In genomic region chr6:18323935-18324707, GRCh38 we compare ENCODE assay signal across 8 cellular contexts. TPM values are rescaled to one million over a fixed set of nuclear protein-coding genes. Genes with fewer than 3 reads are reported as not detected.
DNase-seq lines count a peak whose midpoint lies in the region; ATAC-seq, FAIRE-seq and TF ChIP-seq lines count a peak whose summit lies in the region.

No MANE protein-coding gene starts in this region.

- TF ChIP-seq POLR2A in GM12878 (IDR thresholded peaks at IDR 0.05; ENCODE audit: low read depth, low read length) (no peak), suprapubic skin (IDR thresholded peaks at IDR 0.05) (no peak)

- intact Hi-C loops in GM12878 (cut with micrococcal nuclease; ENCODE audit: unreplicated experiment) = loop anchor here (1.0 kb wide), 1 partner anchor 180 kb away; no protein-coding TSS in a partner anchor

- H3K79me2 ChIP-seq in GM12878 (ENCODE audit: control insufficient read depth, insufficient read depth, low read length) = no peaks in the 10 kb centered on the region

- H2AFZ ChIP-seq in GM12878 (ENCODE audit: control insufficient read depth, low read depth, low read length) = no peak overlapping the region

- POLR2A ChIA-PET in GM12878 (lab: Charles Lee) = interaction anchor here (0.5 kb wide), 1 partner anchor 213 kb away, joined by 5 read pairs; no protein-coding TSS in a partner anchor

- 14% methylated on average over 7 of the region's 8 CpGs for WGBS in GM12878 (ENCODE audit: insufficient coverage, insufficient replicate concordance, low lambda C conversion rate, missing lambda C conversion rate)
- 25% methylated on average over 8 of the region's 8 CpGs for WGBS in suprapubic skin

- no peaks in the 10 kb centered on the region for H3K36me3 ChIP-seq in GM12878 (ENCODE audit: control insufficient read depth in 2 of 2, insufficient read depth in 2 of 2, low read length in 1 of 2)
- no peaks in the 10 kb centered on the region for H3K36me3 ChIP-seq in suprapubic skin

- no peak overlapping the region for H3K9ac ChIP-seq in GM12878 (ENCODE audit: control insufficient read depth, insufficient read depth, low read length)

- TF ChIP-seq RAD21 in GM12878 (IDR thresholded peaks at IDR 0.05; ENCODE audit: insufficient read depth, low read depth, low read length) = peak; percentile 86

- in situ Hi-C loops in GM13976 (cut with MboI; ENCODE audit: low sequenced_read_pairs, unreplicated experiment) (loop anchor here (10.0 kb wide), 1 partner anchor 181 kb away; no protein-coding TSS in a partner anchor), GM12878 (cut with MboI) (loop anchor here (25.0 kb wide), 1 partner anchor 1162 kb away; no protein-coding TSS in a partner anchor)

- SMC1A ChIA-PET in GM12878 (lab: Charles Lee; ENCODE audit: uncharacterized antibody, unreplicated experiment) = interaction anchor here (0.6 to 4.3 kb wide), 5 partner anchors 9 to 180 kb away, joined by 3 to 101 read pairs (median 5); no protein-coding TSS in a partner anchor

- DNase-seq in AG09309 (ENCODE audit: low read depth) (no peak), GM13976 (ENCODE audit: low spot score) (peak; percentile 68), NCI-H526 treated with DMSO at 0.1 percent for 48 hours (lab: John Stamatoyannopoulos, UW) (peak; percentile 60), GM12878 (ENCODE audit: low read depth, low spot score) (no peak), iPS-NIHi11 (ENCODE audit: low spot score) (peak; percentile 74), suprapubic skin (ENCODE audit: low spot score in 2 of 2) (no peak)
- no peak for DNase-seq in stimulated activated CD4-positive, alpha-beta T cell treated with anti-CD3 and anti-CD28 coated beads, Interleukin-2, amount 100 ng/mL, for 24 hours

- no peak for TF ChIP-seq EP300 in GM12878 (IDR thresholded peaks at IDR 0.05; ENCODE audit: borderline replicate concordance in 1 of 2, control insufficient read depth in 1 of 2, low read depth in 2 of 2, low read length in 2 of 2)
- TF ChIP-seq EP300 in suprapubic skin (IDR thresholded peaks at IDR 0.05) = no peak

- no peak overlapping the region for H3K4me2 ChIP-seq in GM12878 (ENCODE audit: control insufficient read depth, insufficient read depth)

- RAD21 ChIA-PET in GM12878 (lab: Charles Lee; ENCODE audit: unreplicated experiment) = interaction anchor here (0.9 to 1.6 kb wide), 4 partner anchors 111 to 182 kb away, joined by 4 to 24 read pairs (median 10); no protein-coding TSS in a partner anchor

- no TSS peak for BruUV-seq in GM12878 (replicated peaks; lab: Mats Ljungman, UMichigan)

- TF ChIP-seq CTCF in AG09309 (IDR thresholded peaks at IDR 0.05; ENCODE audit: control insufficient read depth, insufficient read depth, low read depth, low read length, missing control alignments) (peak; percentile 66), GM13976 (IDR thresholded peaks at IDR 0.05; ENCODE audit: borderline replicate concordance, control extremely low read depth, extremely low read depth, insufficient read depth, missing control alignments) (peak; percentile 25), GM12878 (IDR thresholded peaks at IDR 0.05 in 2 of 3, conservative IDR thresholded peaks at IDR 0.05 in 1 of 3; ENCODE audit: control insufficient read depth in 2 of 3, extremely low read depth in 1 of 3, insufficient read depth in 1 of 3, low read depth in 3 of 3, low read length in 3 of 3) (peak; percentile 54 to 74 (median 69); a peak in 5 of 6 replicates), suprapubic skin (IDR thresholded peaks at IDR 0.05) (peak; percentile 61 to 63)

- no peak overlapping the region for H3K27ac ChIP-seq in GM12878 (ENCODE audit: control insufficient read depth, insufficient read depth)
- no peak overlapping the region for H3K27ac ChIP-seq in suprapubic skin

- no peaks in the 10 kb centered on the region; a peak in 1 of 4 replicates for H3K27me3 ChIP-seq in GM12878 (replicated peaks in 1 of 2; ENCODE audit: control insufficient read depth in 2 of 2, insufficient read depth in 2 of 2, low read length in 1 of 2)
- no peaks in the 10 kb centered on the region for H3K27me3 ChIP-seq in suprapubic skin

- CTCF ChIA-PET in GM12878 (lab: Yijun Ruan, JAX) = interaction anchor here (0.6 to 4.8 kb wide), 18 partner anchors 9 to 1101 kb away, joined by 3 to 126 read pairs (median 4); no protein-coding TSS in a partner anchor

- no peaks in the 10 kb centered on the region for H4K20me1 ChIP-seq in GM12878 (ENCODE audit: control insufficient read depth, insufficient read depth)

- H3K4me3 ChIP-seq in AG09309 (ENCODE audit: control insufficient read depth, low read depth, low read length) (no peak overlapping the region), GM12878 (no peak overlapping the region), suprapubic skin (no peak overlapping the region)

- peaks cover 15% of the 10 kb centered on the region; the same call in 1 of the 2 replicates for H3K4me1 ChIP-seq in GM12878 (ENCODE audit: control insufficient read depth, insufficient read depth, low read length)
- H3K4me1 ChIP-seq in suprapubic skin = peaks cover 30% of the 10 kb centered on the region

- ATAC-seq in HG03354 (IDR thresholded peaks at IDR 0.05; ENCODE audit: poor library complexity, severe bottlenecking, unreplicated experiment) (peak; percentile 62), GM12878 (peak; percentile 77)

- FAIRE-seq in GM12878 (lab: Jason Lieb, UNC) = peak; percentile 79

- no peaks in the 10 kb centered on the region for H3K9me3 ChIP-seq in GM12878 (replicated peaks; ENCODE audit: control insufficient read depth, insufficient read depth, low read length)
- H3K9me3 ChIP-seq in suprapubic skin = no peaks in the 10 kb centered on the region

TF ChIP-seq in GM12878, 131 proteins besides CTCF, POLR2A, EP300 and RAD21:
- no peak for TF ChIP-seq ZNF687 (IDR thresholded peaks at IDR 0.05)
- peak; percentile 65; the same call in 1 of the 3 replicates for TF ChIP-seq POU2F2 (IDR thresholded peaks at IDR 0.05; ENCODE audit: borderline replicate concordance, low read depth, low read length)
- TF ChIP-seq ZNF384 (IDR thresholded peaks at IDR 0.05; ENCODE audit: borderline replicate concordance, low read depth, low read length) = no peak
- TF ChIP-seq TCF12 (IDR thresholded peaks at IDR 0.05; ENCODE audit: low read depth, low read length) = no peak
- TF ChIP-seq FOXK2 (IDR thresholded peaks at IDR 0.05) = no peak
- TF ChIP-seq E2F4 (IDR thresholded peaks at IDR 0.05; ENCODE audit: low read depth, low read length) = no peak
- no peak for TF ChIP-seq SIN3A (IDR thresholded peaks at IDR 0.05; ENCODE audit: low read depth, low read length)
- TF ChIP-seq SMC3 (IDR thresholded peaks at IDR 0.05; ENCODE audit: borderline replicate concordance, low read length) = peak; percentile 76; the same call in 1 of the 2 replicates
TF ChIP-seq in GM12878: peak in this region for 2.

RNA-seq across cellular contexts. Expression of gene DEK, which starts 59.8 kb away (rescaled TPM):
- total RNA-seq in GM12878 (2013; cell fraction: nucleolus; rRNA removed) = 80.2 and 89.8 TPM in 2 replicates
- total RNA-seq in GM12878 (2014; rRNA removed) (202 and 261 TPM in 2 replicates), GM12878 (2014; rRNA removed; fragmentation: Illumina TruSeq; extraction: Trizol) (331 and 346 TPM in 2 replicates), GM12878 (2021) (187 and 189 TPM in 2 replicates), suprapubic skin (10 to 100 TPM; 57.6 to 90.3 (median 64.4) TPM)
- polyA plus RNA-seq in GM12878 (2011; ENCODE audit: low read depth) = 40.6 TPM
- polyA plus RNA-seq in GM12878 (2011; rRNA removed) (157 and 297 TPM in 2 replicates), GM12878 (2014; fragmentation: Illumina TruSeq; extraction: Trizol) (312 and 372 TPM in 2 replicates), GM12878 (2014; fragmentation: Nextera tagmentation; extraction: Ambion mirVana) (100 to 1,000 TPM; 111 to 117 TPM), GM12878 (2014; rRNA removed) (139 and 164 TPM in 2 replicates), GM12878 (2016; fragmentation: Nextera tagmentation; extraction: Ambion mirVana) (100 to 1,000 TPM; 206 to 212 TPM)
- polyA plus RNA-seq in GM12878 (2011; cell fraction: cytosol; rRNA removed) = 37.2 and 48.9 TPM in 2 replicates
- polyA plus RNA-seq in GM12878 (2011; cell fraction: nucleus; rRNA removed) = 39.0 and 50.4 TPM in 2 replicates
- 91.2 and 106 TPM in 2 replicates for polyA plus RNA-seq in GM12878 (2012)
- 25.4 and 34.5 TPM in 2 replicates for polyA minus RNA-seq in GM12878 (2011; rRNA and poly(A)+ RNA removed)
- polyA minus RNA-seq in GM12878 (2011; cell fraction: cytosol; rRNA and poly(A)+ RNA removed) = 52.5 and 58.5 TPM in 2 replicates
- 30.2 and 60.7 TPM in 2 replicates for polyA minus RNA-seq in GM12878 (2011; cell fraction: nucleus; rRNA and poly(A)+ RNA removed)

Comparison
In these comparisons a context has a peak if more than half of its experiments do, and no peak if none do; other contexts are left out.
1. DNase-seq: peak in GM13976 (single experiment), NCI-H526 treated with DMSO at 0.1 percent for 48 hours (single experiment) and iPS-NIHi11 (single experiment); none in AG09309 (single experiment), GM12878 (single experiment), suprapubic skin (0 of 2) and stimulated activated CD4-positive, alpha-beta T cell treated with anti-CD3 and anti-CD28 coated beads, Interleukin-2, amount 100 ng/mL, for 24 hours (0 of 2).
2. Peak in every context shown above with its lines, with median percentiles within 50 percentile points of each other: CTCF ChIP-seq.